In the genomic region with DNA sequence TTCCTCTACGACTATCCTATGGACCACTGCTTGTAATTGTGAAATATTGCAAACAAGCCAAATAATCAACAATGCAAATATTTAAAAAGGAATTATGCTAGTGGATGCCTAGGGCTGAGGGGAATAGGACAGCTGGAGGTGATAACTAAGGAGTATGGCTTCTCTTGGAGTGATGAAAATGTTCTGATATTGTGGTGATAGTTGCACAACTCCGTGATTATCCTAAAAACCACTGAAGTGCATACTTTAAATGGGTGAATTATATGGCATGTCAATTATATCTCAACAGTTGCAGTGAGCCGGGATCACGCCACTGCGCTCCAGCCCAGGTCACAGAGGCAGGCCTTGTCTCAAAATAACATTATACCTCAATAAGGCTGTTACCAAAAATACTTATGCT, we compare ENCODE assay signal across 25 cellular contexts.
"Had no signal": no experiment of that assay in that cellular context is flagged by ENCODE, and none has a peak within 500 bp of the region (broad histone marks: within the 10 kb centered on the region; RNA-seq: fewer than 3 reads in every experiment).

No MANE protein-coding gene starts in this region.

- H3K27ac ChIP-seq: ascending aorta, body of pancreas, KMS-11, SJSA1 had no signal

- H3K4me2 ChIP-seq: KMS-11 had no signal

- H3K27ac Mint-ChIP-seq: activated CD8-positive, alpha-beta T cell treated with anti-CD3 and anti-CD28 coated beads, Interleukin-2, amount 10 ng/mL, durations not matched to agents 7 days and 5 days; activated naive CD8-positive, alpha-beta T cell treated with anti-CD3 and anti-CD28 coated beads, Interleukin-2, amount 10 ng/mL, durations not matched to agents 7 days and 5 days; T-helper 1 cell treated with Interleukin-12 subunit alpha and Interleukin-12 subunit beta and Interleukin-4 antibody, amounts not matched to agents 30 μg/mL and 1 μg/mL, for 36 hours; WTC11 had no signal

- H3K27me3 ChIP-seq: ascending aorta, body of pancreas, MG63, SJSA1 had no signal

- H3K4me3 Mint-ChIP-seq: activated CD8-positive, alpha-beta T cell treated with anti-CD3 and anti-CD28 coated beads, Interleukin-2, amount 10 ng/mL, durations not matched to agents 7 days and 5 days; activated naive CD8-positive, alpha-beta T cell treated with anti-CD3 and anti-CD28 coated beads, Interleukin-2, amount 10 ng/mL, durations not matched to agents 7 days and 5 days; T-helper 1 cell treated with Interleukin-12 subunit alpha and Interleukin-12 subunit beta and Interleukin-4 antibody, amounts not matched to agents 30 μg/mL and 1 μg/mL, for 36 hours; WTC11 had no signal

- H3K36me3 ChIP-seq: ascending aorta, MG63, SJSA1 had no signal

- ATAC-seq: activated CD8-positive, alpha-beta T cell treated with anti-CD3 and anti-CD28 coated beads, Interleukin-2, amount 10 ng/mL, durations not matched to agents 7 days and 5 days; body of pancreas; WTC11 had no signal

- H3K9me3 Mint-ChIP-seq: activated naive CD8-positive, alpha-beta T cell treated with anti-CD3 and anti-CD28 coated beads, Interleukin-2, amount 10 ng/mL, durations not matched to agents 7 days and 5 days; T-helper 1 cell treated with Interleukin-12 subunit alpha and Interleukin-12 subunit beta and Interleukin-4 antibody, amounts not matched to agents 30 μg/mL and 1 μg/mL, for 36 hours; WTC11 had no signal

- H3K36me3 Mint-ChIP-seq: activated naive CD8-positive, alpha-beta T cell treated with anti-CD3 and anti-CD28 coated beads, Interleukin-2, amount 10 ng/mL, durations not matched to agents 7 days and 5 days; WTC11 had no signal

- H3K4me1 Mint-ChIP-seq: activated naive CD8-positive, alpha-beta T cell treated with anti-CD3 and anti-CD28 coated beads, Interleukin-2, amount 10 ng/mL, durations not matched to agents 7 days and 5 days had no signal

- DNase-seq: activated CD4-positive, alpha-beta T cell treated with anti-CD3 and anti-CD28 coated beads for 48 hours; activated CD4-positive, alpha-beta T cell treated with anti-CD3 and anti-CD28 coated beads, Interleukin-2, amount 50 U/mL, for 4 hours; activated CD4-positive, CD25-positive, alpha-beta regulatory T cell treated with anti-CD3 and anti-CD28 coated beads, Interleukin-2, amount 50 U/mL, for 72 hours; activated CD8-positive, alpha-beta memory T cell treated with anti-CD3 and anti-CD28 coated beads, Interleukin-2, amount 50 U/mL, for 48 hours; activated CD8-positive, alpha-beta T cell treated with anti-CD3 and anti-CD28 coated beads, Interleukin-2, amount 10 ng/mL, durations not matched to agents 7 days and 5 days; activated naive CD4-positive, alpha-beta T cell treated with anti-CD3 and anti-CD28 coated beads, Interleukin-2, amount 50 U/mL, for 16 hours; activated naive CD8-positive, alpha-beta T cell treated with anti-CD3 and anti-CD28 coated beads, Interleukin-2, amount 10 ng/mL, durations not matched to agents 7 days and 5 days; activated T-cell treated with anti-CD3 and anti-CD28 coated beads, Interleukin-2, amount 50 U/mL, for 1 hour; amniotic stem cell; body of pancreas; central memory CD4-positive, alpha-beta T cell; MG63; MV-4-11; NCI-H1092 treated with DMSO at 0.1 percent for 48 hours; NCI-H1417 treated with DMSO at 0.1 percent for 48 hours; NCI-H1694; NCI-H2029; NCI-H446; NCI-H524; SHP77 had no signal

- H3K9me3 ChIP-seq: ascending aorta, body of pancreas, SJSA1 had no signal

- H3K4me3 ChIP-seq: ascending aorta, body of pancreas, MG63, SJSA1 had no signal
